Comparison of ENCODE assay signal across 8 cellular contexts in genomic region chr1:18234790-18235242, GRCh38.
DNase-seq lines count a peak whose midpoint lies in the region; FAIRE-seq and TF ChIP-seq lines count a peak whose summit lies in the region.

No MANE protein-coding gene starts in this region.

- no peaks in the 10 kb centered on the region for H3K4me1 ChIP-seq in OCI-LY1 (ENCODE audit: insufficient read depth, low read length, severe bottlenecking)
- H3K4me1 ChIP-seq in H1 (replicated peaks in 1 of 4; ENCODE audit: control insufficient read depth in 3 of 4, insufficient read depth in 4 of 4, low read length in 3 of 4) = peaks cover 6 to 24% (median 14%) of the 10 kb centered on the region in 4 experiments; a peak in 6 of 7 replicates

- TF ChIP-seq EP300 in H1 (IDR thresholded peaks at IDR 0.05; ENCODE audit: borderline replicate concordance in 1 of 2, low read depth in 2 of 2, low read length in 2 of 2) = 0 out of 3 replicates have a peak, but pooled peaks of 1 of the 2 experiments have one; percentile 10

- no peak overlapping the region for H3K4me3 Mint-ChIP-seq in nephron progenitor cell

- H2BK20ac ChIP-seq in H1 (ENCODE audit: low read length) = peak overlapping the region; percentile 88; the same call in 1 of the 2 replicates

- no peak overlapping the region; the same call in 1 of the 2 replicates for H4K8ac ChIP-seq in H1 (ENCODE audit: extremely low read depth, insufficient read depth, low read length)

- 0 out of 2 replicates have a peak, but pooled peaks cover 3% of the 10 kb centered on the region for H3K9me3 ChIP-seq in OCI-LY1 (ENCODE audit: low read length)
- peaks cover 10 to 14% of the 10 kb centered on the region in 2 experiments for H3K9me3 ChIP-seq in H1 (ENCODE audit: insufficient read depth in 2 of 2, low read depth in 1 of 2, low read length in 1 of 2)

- H3K36me3 ChIP-seq in OCI-LY1 (ENCODE audit: insufficient read depth, low read length) (no peaks in the 10 kb centered on the region), H1 (ENCODE audit: control insufficient read depth in 2 of 4, insufficient read depth in 4 of 4, low read length in 3 of 4) (peaks cover 0 to 8% (median 0%) of the 10 kb centered on the region in 4 experiments; a peak in 2 of 8 replicates)

- H3K56ac ChIP-seq in H1 (replicated peaks; ENCODE audit: insufficient read length, low read depth, low read length) = no peak overlapping the region

- H3K18ac ChIP-seq in H1 (ENCODE audit: extremely low read depth, low read length) = peak overlapping the region; percentile 65; the same call in 1 of the 2 replicates

- H3K23ac ChIP-seq in H1 (ENCODE audit: insufficient read length) = no peak overlapping the region

- peak overlapping the region; percentile 91; the same call in 1 of the 2 replicates for H2AK5ac ChIP-seq in H1 (ENCODE audit: low read depth, low read length)

- 85% methylated on average over 6 of the region's 6 CpGs; no CpG with 5 or more reads in 1 of the 2 experiments for WGBS in H1 (ENCODE audit: extremely low coverage in 1 of 2, insufficient coverage in 1 of 2, insufficient read length in 1 of 2, insufficient replicate concordance in 2 of 2, low coverage in 1 of 2, low lambda C conversion rate in 2 of 2, missing lambda C conversion rate in 1 of 2), 2 experiments

- peak overlapping the region; percentile 99; the same call in 1 of the 2 replicates for H2BK5ac ChIP-seq in H1 (ENCODE audit: low read depth, low read length)

- H3K14ac ChIP-seq in H1 (ENCODE audit: insufficient read length) = no peak overlapping the region

- POLR2A ChIA-PET in H1 (lab: Charles Lee; ENCODE audit: partially characterized antibody) = interaction anchor here (0.6 to 1.4 kb wide), 8 partner anchors 10 to 126 kb away, joined by 3 to 8 read pairs (median 4); no protein-coding TSS in a partner anchor

- H3K9ac ChIP-seq in OCI-LY1 (ENCODE audit: low read length) = no peak overlapping the region
- H3K9ac ChIP-seq in H1 (replicated peaks in 1 of 4; ENCODE audit: extremely low read depth in 1 of 4, low read depth in 3 of 4, low read length in 3 of 4) = no peak overlapping the region

- H4K5ac ChIP-seq in H1 (ENCODE audit: insufficient read length, low read depth, low read length) = no peak overlapping the region

- H4K91ac ChIP-seq in H1 (replicated peaks; ENCODE audit: insufficient read length, low read length) = no peak overlapping the region

- peak in 2 of 3 experiments; percentile 30 to 85 for DNase-seq in NCI-H1417 (lab: John Stamatoyannopoulos, UW)
- DNase-seq in NCI-H1417 treated with DMSO at 0.1 percent for 48 hours (lab: John Stamatoyannopoulos, UW) = no peak
- DNase-seq in HPDE6-E6E7 (ENCODE audit: extremely low spot score) = peak; percentile 14
- peak; percentile 57 to 86 for DNase-seq in H1 (ENCODE audit: low read depth in 1 of 2, low spot score in 2 of 2)
- DNase-seq in nephron progenitor cell = peak; percentile 72
- no peak for DNase-seq in activated effector memory CD4-positive, alpha-beta T cell treated with Interleukin-2 at 50 U/mL for 16 hours
- no peak for DNase-seq in occipital lobe (lab: John Stamatoyannopoulos, UW)

- H3K4me3 ChIP-seq in OCI-LY1 (ENCODE audit: low read depth, low read length, poor library complexity, severe bottlenecking) (no peak overlapping the region), H1 (ENCODE audit: extremely low read depth in 1 of 4, insufficient read depth in 2 of 4, low read depth in 3 of 4, low read length in 4 of 4) (no peak overlapping the region)

- no peak overlapping the region for H3K27ac Mint-ChIP-seq in nephron progenitor cell

- H3K9me3 Mint-ChIP-seq in nephron progenitor cell = peaks cover 12% of the 10 kb centered on the region

- no peak overlapping the region for H2BK120ac ChIP-seq in H1 (replicated peaks; ENCODE audit: low read depth, low read length)

- FAIRE-seq in H1 (lab: Jason Lieb, UNC) = peak; percentile 99

- TF ChIP-seq POLR2A in H1 (IDR thresholded peaks at IDR 0.05; ENCODE audit: control extremely low read depth in 1 of 2, low read depth in 2 of 2, low read length in 2 of 2) = no peak

- H3K4ac ChIP-seq in H1 (replicated peaks; ENCODE audit: insufficient read length, low read depth, low read length) = no peak overlapping the region

- H2AFZ ChIP-seq in OCI-LY1 (ENCODE audit: low read length) (no peak overlapping the region), H1 (ENCODE audit: low read length) (no peak overlapping the region)

- H2BK12ac ChIP-seq in H1 (ENCODE audit: low read depth, low read length) = peak overlapping the region; percentile 65; the same call in 1 of the 2 replicates

- peak; percentile 55 to 75 for TF ChIP-seq RAD21 in H1 (IDR thresholded peaks at IDR 0.05 in 1 of 2, conservative IDR thresholded peaks at IDR 0.05 in 1 of 2; ENCODE audit: low read depth in 2 of 2, low read length in 2 of 2)

- H3F3A ChIP-seq in OCI-LY1 (ENCODE audit: insufficient read depth, low read length) = no peaks in the 10 kb centered on the region

- H4K20me1 ChIP-seq in OCI-LY1 (ENCODE audit: insufficient read depth, low read length) (no peaks in the 10 kb centered on the region), H1 (replicated peaks in 1 of 2; ENCODE audit: control insufficient read depth in 1 of 2, insufficient read depth in 2 of 2, low read length in 2 of 2) (no peaks in the 10 kb centered on the region)

- H3K27me3 Mint-ChIP-seq in nephron progenitor cell (ENCODE audit: low read depth, poor library complexity) = peaks cover 41% of the 10 kb centered on the region

- no peaks in the 10 kb centered on the region for H3K9me2 ChIP-seq in OCI-LY1 (ENCODE audit: low read depth, low read length)

- no peak overlapping the region for H2BK15ac ChIP-seq in H1 (ENCODE audit: low read length)

- TF ChIP-seq CTCF in OCI-LY1 (IDR thresholded peaks at IDR 0.05; ENCODE audit: low read length) (peak; percentile 76), H1 (IDR thresholded peaks at IDR 0.05; ENCODE audit: control extremely low read depth in 1 of 3, insufficient read depth in 1 of 3, low read depth in 1 of 3, low read length in 3 of 3) (peak; percentile 47 to 96 (median 95)), nephron progenitor cell (IDR thresholded peaks at IDR 0.05) (peak; percentile 92)

- CTCF ChIA-PET in H1 (lab: Charles Lee; ENCODE audit: partially characterized antibody) = interaction anchor here (0.6 to 5.6 kb wide), 79 partner anchors 8 to 396 kb away, joined by 3 to 111 read pairs (median 4); no protein-coding TSS in a partner anchor

- H3K4me2 ChIP-seq in OCI-LY1 (ENCODE audit: low read length) = no peak overlapping the region
- no peak overlapping the region for H3K4me2 ChIP-seq in H1 (ENCODE audit: insufficient read depth in 1 of 2, low read depth in 2 of 2, low read length in 2 of 2)

- H3K79me1 ChIP-seq in H1 (ENCODE audit: low read depth, low read length) = no peaks in the 10 kb centered on the region

- no peaks in the 10 kb centered on the region for H3K4me1 Mint-ChIP-seq in nephron progenitor cell

- H3K36me3 Mint-ChIP-seq in nephron progenitor cell (ENCODE audit: low read depth) = no peaks in the 10 kb centered on the region

- H3K27ac ChIP-seq in OCI-LY1 (ENCODE audit: low read depth, low read length, poor library complexity, severe bottlenecking) (no peak overlapping the region), H1 (ENCODE audit: low read depth, low read length) (no peak overlapping the region)

- H3K79me2 ChIP-seq in OCI-LY1 (ENCODE audit: insufficient read depth, low read length) (no peaks in the 10 kb centered on the region), H1 (ENCODE audit: control insufficient read depth in 1 of 2, insufficient read depth in 2 of 2, low read length in 2 of 2) (no peaks in the 10 kb centered on the region)

- H3K23me2 ChIP-seq in H1 (ENCODE audit: low read depth, low read length) = 0 out of 2 replicates have a peak, but pooled peaks cover 2% of the 10 kb centered on the region

- no peaks in the 10 kb centered on the region for H3K27me3 ChIP-seq in OCI-LY1 (ENCODE audit: insufficient read depth, low read length)
- H3K27me3 ChIP-seq in H1 (replicated peaks in 1 of 4; ENCODE audit: control insufficient read depth in 3 of 4, extremely low read depth in 1 of 4, insufficient read depth in 3 of 4, low read length in 3 of 4) = no peaks in the 10 kb centered on the region

TF ChIP-seq in H1, 55 proteins besides CTCF, POLR2A, EP300 and RAD21 (continues in another document):
- no peak for TF ChIP-seq CHD2 (IDR thresholded peaks at IDR 0.05; ENCODE audit: low read length)
- no peak for TF ChIP-seq CTBP2 (IDR thresholded peaks at IDR 0.05; ENCODE audit: borderline replicate concordance, insufficient read depth, insufficient read length, low read length)
- no peak for TF ChIP-seq RNF2 (IDR thresholded peaks at IDR 0.05; ENCODE audit: borderline replicate concordance, low read depth, low read length, missing control alignments, poor library complexity, severe bottlenecking)

Comparison
In these comparisons a context has a peak if more than half of its experiments do, and no peak if none do; other contexts are left out.
1. DNase-seq: peak in NCI-H1417 (2 of 3), HPDE6-E6E7 (single experiment), H1 (2 of 2) and nephron progenitor cell (single experiment); none in NCI-H1417 treated with DMSO at 0.1 percent for 48 hours (single experiment), activated effector memory CD4-positive, alpha-beta T cell treated with Interleukin-2 at 50 U/mL for 16 hours (single experiment) and occipital lobe (single experiment).
2. Peak in every context shown above with its lines, with median percentiles within 50 percentile points of each other: CTCF ChIP-seq.